Comparison of ENCODE assay signal across 32 cellular contexts in genomic region chr3:24096271-24096670, GRCh38.
"Had no signal": no experiment of that assay in that cellular context is flagged by ENCODE, and none has a peak within 500 bp of the region (broad histone marks: within the 10 kb centered on the region; RNA-seq: fewer than 3 reads in every experiment).

No MANE protein-coding gene starts in this region.

- ATAC-seq: activated CD4-positive, alpha-beta T cell treated with anti-CD3 and anti-CD28 coated beads for 36 hours; activated CD4-positive, CD25-positive, alpha-beta regulatory T cell treated with anti-CD3 and anti-CD28 coated beads, Interleukin-2, amount 50 U/mL, for 24 hours; activated CD8-positive, alpha-beta T cell treated with anti-CD3 and anti-CD28 coated beads, Interleukin-2, amount 10 ng/mL, durations not matched to agents 7 days and 5 days; activated T-cell treated with anti-CD3 and anti-CD28 coated beads, Interleukin-2, amount 50 U/mL, for 4 hours; body of pancreas; WTC11 had no signal

- H3K4me1 Mint-ChIP-seq: activated CD4-positive, alpha-beta T cell treated with anti-CD3 and anti-CD28 coated beads for 36 hours; activated CD4-positive, alpha-beta T cell treated with anti-CD3 and anti-CD28 coated beads, Interleukin-2, amount 10 ng/mL, durations not matched to agents 7 days and 5 days; activated naive CD8-positive, alpha-beta T cell treated with anti-CD3 and anti-CD28 coated beads for 36 hours had no signal

- H3K36me3 Mint-ChIP-seq: activated naive CD8-positive, alpha-beta T cell treated with anti-CD3 and anti-CD28 coated beads for 36 hours; WTC11 had no signal

- H3K4me3 ChIP-seq: body of pancreas, breast epithelium, SJCRH30, SK-N-MC had no signal

- H3K27me3 Mint-ChIP-seq: activated CD4-positive, alpha-beta T cell treated with anti-CD3 and anti-CD28 coated beads, Interleukin-2, amount 10 ng/mL, durations not matched to agents 7 days and 5 days had no signal

- H3K9me3 ChIP-seq: body of pancreas, breast epithelium, SJCRH30 had no signal

- H3K27me3 ChIP-seq: body of pancreas, breast epithelium, SJCRH30 had no signal

- DNase-seq: activated CD4-positive, alpha-beta T cell treated with anti-CD3 and anti-CD28 coated beads for 36 hours; activated CD4-positive, alpha-beta T cell treated with anti-CD3 and anti-CD28 coated beads, Interleukin-2, amount 10 ng/mL, durations not matched to agents 7 days and 5 days; activated CD4-positive, alpha-beta T cell treated with anti-CD3 and anti-CD28 coated beads, Interleukin-2, amount 50 U/mL, for 48 hours; activated CD8-positive, alpha-beta T cell treated with anti-CD3 and anti-CD28 coated beads, Interleukin-2, amount 10 ng/mL, durations not matched to agents 7 days and 5 days; activated gamma-delta T cell treated with Interleukin-2 at 50 U/mL for 16 hours; activated naive CD4-positive, alpha-beta T cell treated with anti-CD3 and anti-CD28 coated beads, Interleukin-2, amount 50 U/mL, for 16 hours; activated naive CD8-positive, alpha-beta T cell treated with anti-CD3 and anti-CD28 coated beads for 36 hours; activated T-cell treated with anti-CD3 and anti-CD28 coated beads for 4 hours; activated T-cell treated with anti-CD3 and anti-CD28 coated beads, Interleukin-2, amount 50 U/mL, for 4 hours; amniotic stem cell; body of pancreas; KG1; MM.1S; MV-4-11; NCI-H1092; NCI-H146; NCI-H187; NCI-H2029 treated with DMSO at 0.1 percent for 48 hours; NCI-H2107; NCI-H2171; NCI-H510A; NCI-H526; NCI-H748 treated with DMSO at 0.1 percent for 48 hours; OCI-M1; SHP77 had no signal

- H3K9me3 Mint-ChIP-seq: activated CD4-positive, alpha-beta T cell treated with anti-CD3 and anti-CD28 coated beads, Interleukin-2, amount 10 ng/mL, durations not matched to agents 7 days and 5 days; activated T-cell treated with anti-CD3 and anti-CD28 coated beads, Interleukin-2, amount 50 U/mL, for 4 hours; activated T-helper 1 cell treated with anti-CD3 and anti-CD28 coated beads, Interleukin-12 subunit alpha, Interleukin-12 subunit beta, Interleukin-2, Interleukin-4 antibody, amounts not matched to agents 30 ng/mL and 10 ng/mL and 1 ng/mL, durations not matched to agents 14 hours and 24 hours and 36 hours; T-helper 2 cell treated with Interferon-gamma antibody and Interleukin-4, amounts not matched to agents 5 μg/mL and 100 μg/mL, for 36 hours; WTC11 had no signal

- H3K27ac ChIP-seq: body of pancreas, breast epithelium, SJCRH30, SK-N-MC had no signal

- H3K36me3 ChIP-seq: breast epithelium, SJCRH30 had no signal

- H3K4me1 ChIP-seq: body of pancreas, breast epithelium, SJCRH30 had no signal

- H3K4me3 Mint-ChIP-seq: activated CD4-positive, alpha-beta T cell treated with anti-CD3 and anti-CD28 coated beads for 36 hours; activated CD4-positive, alpha-beta T cell treated with anti-CD3 and anti-CD28 coated beads, Interleukin-2, amount 10 ng/mL, durations not matched to agents 7 days and 5 days; activated CD8-positive, alpha-beta T cell treated with anti-CD3 and anti-CD28 coated beads, Interleukin-2, amount 10 ng/mL, durations not matched to agents 7 days and 5 days; activated naive CD8-positive, alpha-beta T cell treated with anti-CD3 and anti-CD28 coated beads for 36 hours; activated T-cell treated with anti-CD3 and anti-CD28 coated beads, Interleukin-2, amount 50 U/mL, for 4 hours; activated T-helper 1 cell treated with anti-CD3 and anti-CD28 coated beads, Interleukin-12 subunit alpha, Interleukin-12 subunit beta, Interleukin-2, Interleukin-4 antibody, amounts not matched to agents 30 ng/mL and 10 ng/mL and 1 ng/mL, durations not matched to agents 14 hours and 24 hours and 36 hours; T-helper 2 cell treated with Interferon-gamma antibody and Interleukin-4, amounts not matched to agents 5 μg/mL and 100 μg/mL, for 36 hours had no signal

- H3K27ac Mint-ChIP-seq: activated CD4-positive, alpha-beta T cell treated with anti-CD3 and anti-CD28 coated beads for 36 hours; activated CD4-positive, alpha-beta T cell treated with anti-CD3 and anti-CD28 coated beads, Interleukin-2, amount 10 ng/mL, durations not matched to agents 7 days and 5 days; activated CD8-positive, alpha-beta T cell treated with anti-CD3 and anti-CD28 coated beads, Interleukin-2, amount 10 ng/mL, durations not matched to agents 7 days and 5 days; activated naive CD8-positive, alpha-beta T cell treated with anti-CD3 and anti-CD28 coated beads for 36 hours; activated T-helper 1 cell treated with anti-CD3 and anti-CD28 coated beads, Interleukin-12 subunit alpha, Interleukin-12 subunit beta, Interleukin-2, Interleukin-4 antibody, amounts not matched to agents 30 ng/mL and 10 ng/mL and 1 ng/mL, durations not matched to agents 14 hours and 24 hours and 36 hours; T-helper 2 cell treated with Interferon-gamma antibody and Interleukin-4, amounts not matched to agents 5 μg/mL and 100 μg/mL, for 36 hours; WTC11 had no signal
